ENCODE assay signal across 8 cellular contexts in the genomic region with DNA sequence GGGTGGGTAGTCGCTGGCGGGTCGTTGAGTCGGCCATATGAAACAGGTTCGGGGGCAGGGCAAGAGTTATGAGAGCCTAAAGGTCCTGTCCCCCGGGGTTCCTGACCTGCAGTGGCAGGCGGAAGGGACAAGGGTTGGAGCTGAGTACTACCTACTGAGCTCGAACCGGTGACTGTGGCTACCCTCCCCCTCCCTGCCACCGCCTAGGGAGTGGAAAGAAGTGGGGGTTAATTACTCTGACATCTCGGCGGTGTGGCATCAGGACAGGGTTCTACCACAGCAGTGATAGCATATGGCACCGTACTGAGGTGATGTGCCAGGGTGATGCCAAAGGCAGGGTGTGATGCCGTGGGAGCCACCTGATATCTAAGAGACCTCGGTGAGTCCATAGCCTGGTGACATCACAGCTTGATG. TPM values are rescaled to one million over a fixed set of nuclear protein-coding genes. Genes with fewer than 3 reads are reported as not detected.
A peak's percentile ranks its signal among the peaks of the same experiment; 100 is the strongest.
DNase-seq lines count a peak whose midpoint lies in the region; ATAC-seq and TF ChIP-seq lines count a peak whose summit lies in the region.

No MANE protein-coding gene starts in this region.

- DNase-seq in AG09309 (ENCODE audit: low read depth) (no peak), OCI-LY7 (ENCODE audit: low spot score) (no peak), fibroblast of mammary gland (ENCODE audit: low read depth) (no peak), prostate gland (ENCODE audit: low spot score) (no peak), GM13976 (ENCODE audit: low spot score) (no peak), activated gamma-delta T cell treated with Interleukin-2 at 50 U/mL for 16 hours (no peak)

- H3K36me3 ChIP-seq in OCI-LY7 (ENCODE audit: insufficient read depth, low read length), result peaks cover 17% of the 10 kb centered on the region
- no peaks in the 10 kb centered on the region for H3K36me3 ChIP-seq in prostate gland

- intact Hi-C loops in OCI-LY7 (cut with micrococcal nuclease; ENCODE audit: unreplicated experiment), result loop anchor here (5.0 kb wide), 1 partner anchor 1480 kb away; the partner anchor contains the start of gene RADX
- intact Hi-C loops in prostate gland (cut with DNase I), result no loop called here

- H3K9me3 ChIP-seq in OCI-LY7 (ENCODE audit: low read length) (no peaks in the 10 kb centered on the region), prostate gland (no peaks in the 10 kb centered on the region)

- in situ Hi-C loops in GM13976 (cut with MboI; ENCODE audit: low sequenced_read_pairs, unreplicated experiment), result no loop called here

- peaks cover 24% of the 10 kb centered on the region for H3K79me2 ChIP-seq in OCI-LY7 (ENCODE audit: insufficient read depth, low read depth, low read length)

- H3K4me3 ChIP-seq in AG09309 (ENCODE audit: control insufficient read depth, low read depth, low read length) (peak overlapping the region; percentile 73), OCI-LY7 (ENCODE audit: low read depth, low read length, poor library complexity, severe bottlenecking) (peak overlapping the region; percentile 83), fibroblast of mammary gland (ENCODE audit: control insufficient read depth, low read depth, low read length) (peak overlapping the region; percentile 75), prostate gland (peak overlapping the region; percentile 51 to 52)

- peaks cover 5% of the 10 kb centered on the region for H3K4me1 ChIP-seq in OCI-LY7 (ENCODE audit: insufficient read depth, low read length, poor library complexity, severe bottlenecking)
- no peaks in the 10 kb centered on the region for H3K4me1 ChIP-seq in prostate gland (replicated peaks)

- POLR2A ChIA-PET in OCI-LY7 (lab: Charles Lee), result interaction anchor here (1.0 kb wide), 1 partner anchor 36 kb away, joined by 3 read pairs; no protein-coding TSS in a partner anchor

- BruUV-seq in OCI-LY7 (replicated peaks; lab: Mats Ljungman, UMichigan), result TSS peak; percentile 67

- ATAC-seq in GM18511 (IDR thresholded peaks at IDR 0.05; ENCODE audit: unreplicated experiment) (peak; percentile 54), HG02938 (IDR thresholded peaks at IDR 0.05; ENCODE audit: unreplicated experiment) (peak; percentile 37)

- peak overlapping the region; percentile 86 for H2AFZ ChIP-seq in OCI-LY7 (ENCODE audit: low read length)

- CTCF ChIA-PET in OCI-LY7 (lab: Charles Lee; ENCODE audit: unreplicated experiment), result interaction anchor here (0.6 kb wide), 1 partner anchor 1694 kb away, joined by 3 read pairs; no protein-coding TSS in a partner anchor

- 2% methylated on average over 15 of the region's 15 CpGs for WGBS in prostate gland

- peak overlapping the region; percentile 89 for H3K4me2 ChIP-seq in OCI-LY7 (ENCODE audit: low read length)

- TF ChIP-seq POLR2A in prostate gland (IDR thresholded peaks at IDR 0.05), result no peak

- H4K20me1 ChIP-seq in OCI-LY7 (ENCODE audit: insufficient read depth, low read length), result no peaks in the 10 kb centered on the region

- H3K9me2 ChIP-seq in OCI-LY7 (ENCODE audit: insufficient read depth, low read length), result no peaks in the 10 kb centered on the region

- H3K27ac ChIP-seq in OCI-LY7 (ENCODE audit: low read depth, low read length, poor library complexity, severe bottlenecking) (no peak overlapping the region), prostate gland (peak overlapping the region; percentile 56 to 79)

- no peaks in the 10 kb centered on the region for H3K27me3 ChIP-seq in prostate gland (replicated peaks; ENCODE audit: insufficient read depth)

- no peak for TF ChIP-seq CTCF in AG09309 (IDR thresholded peaks at IDR 0.05; ENCODE audit: control insufficient read depth, insufficient read depth, low read depth, low read length, missing control alignments)
- no peak for TF ChIP-seq CTCF in OCI-LY7 (conservative IDR thresholded peaks at IDR 0.05; ENCODE audit: low read length)
- no peak for TF ChIP-seq CTCF in fibroblast of mammary gland (conservative IDR thresholded peaks at IDR 0.05; ENCODE audit: control insufficient read depth, insufficient read depth, low read depth, low read length)
- TF ChIP-seq CTCF in prostate gland (IDR thresholded peaks at IDR 0.05), result no peak
- no peak for TF ChIP-seq CTCF in GM13976 (IDR thresholded peaks at IDR 0.05; ENCODE audit: borderline replicate concordance, control extremely low read depth, extremely low read depth, insufficient read depth, missing control alignments)

RNA-seq across cellular contexts. Expression of gene ATG4A, which starts 0.3 kb away (rescaled TPM):
- 5.3 and 14.7 TPM in 2 replicates for total RNA-seq in OCI-LY7 (2014; rRNA removed; shearing (Covaris generic))
- total RNA-seq in OCI-LY7 (2022) (9.9 and 11.6 TPM in 2 replicates), prostate gland (10 to 100 TPM in 1 of 2 donors, 1 to 10 TPM in 1; 7.0 to 11.8 TPM)

RNA-seq across cellular contexts. Expression of gene PSMD10, which starts 0.5 kb away (rescaled TPM):
- 27.5 and 29.8 TPM in 2 replicates for total RNA-seq in OCI-LY7 (2014; rRNA removed; shearing (Covaris generic))
- total RNA-seq in OCI-LY7 (2022) (42.7 and 43.9 TPM in 2 replicates), prostate gland (10 to 100 TPM; 41.2 to 55.7 TPM)

RNA-seq across cellular contexts. Expression of gene VSIG1, which starts 47.0 kb away (rescaled TPM):
- not detected in 2 replicates for total RNA-seq in OCI-LY7 (2014; rRNA removed; shearing (Covaris generic))
- total RNA-seq in OCI-LY7 (2022) (not detected in 2 replicates), prostate gland (100 to 1,000 TPM in 1 of 2 donors, under 1 TPM in 1; 0.41 to 250 TPM)
